1 cellular context compared by ENCODE assay signal in the genomic region with DNA sequence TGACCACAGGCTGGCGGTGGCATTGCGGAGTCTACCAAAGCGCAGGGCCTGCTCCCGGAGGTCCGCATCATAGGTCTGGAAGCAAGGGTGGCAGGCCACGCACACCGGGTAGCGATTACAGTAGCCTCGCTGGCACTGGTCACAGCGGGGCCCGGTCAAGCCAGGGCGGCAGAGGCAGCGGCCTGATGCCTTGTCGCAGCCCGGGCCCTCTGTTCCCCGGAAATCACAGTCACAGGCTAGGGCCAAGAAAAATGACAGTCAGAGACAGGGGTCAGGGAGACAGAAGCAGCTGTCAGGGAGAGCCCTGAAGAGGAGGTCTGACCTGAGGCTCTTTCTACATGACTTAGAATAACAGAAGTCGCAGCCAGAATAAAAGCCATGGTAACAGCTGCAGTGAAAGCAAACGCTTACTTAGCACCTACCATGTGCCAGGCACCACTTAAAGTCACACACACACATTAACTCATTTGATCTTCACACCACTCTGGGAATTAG.
TF ChIP-seq lines count a peak whose summit lies in the region.

No MANE protein-coding gene starts in this region.

TF ChIP-seq in SK-N-SH treated with all-trans-retinoic acid at 6 μM for 48 hours, 23 proteins besides CTCF, POLR2A, EP300 and RAD21:
- TF ChIP-seq, protein P1, sequence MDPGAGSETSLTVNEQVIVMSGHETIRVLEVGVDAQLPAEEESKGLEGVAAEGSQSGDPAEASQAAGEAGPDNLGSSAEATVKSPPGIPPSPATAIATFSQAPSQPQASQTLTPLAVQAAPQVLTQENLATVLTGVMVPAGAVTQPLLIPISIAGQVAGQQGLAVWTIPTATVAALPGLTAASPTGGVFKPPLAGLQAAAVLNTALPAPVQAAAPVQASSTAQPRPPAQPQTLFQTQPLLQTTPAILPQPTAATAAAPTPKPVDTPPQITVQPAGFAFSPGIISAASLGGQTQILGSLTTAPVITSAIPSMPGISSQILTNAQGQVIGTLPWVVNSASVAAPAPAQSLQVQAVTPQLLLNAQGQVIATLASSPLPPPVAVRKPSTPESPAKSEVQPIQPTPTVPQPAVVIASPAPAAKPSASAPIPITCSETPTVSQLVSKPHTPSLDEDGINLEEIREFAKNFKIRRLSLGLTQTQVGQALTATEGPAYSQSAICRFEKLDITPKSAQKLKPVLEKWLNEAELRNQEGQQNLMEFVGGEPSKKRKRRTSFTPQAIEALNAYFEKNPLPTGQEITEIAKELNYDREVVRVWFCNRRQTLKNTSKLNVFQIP (CRISPR knock-in tag; IDR thresholded peaks at IDR 0.05; ENCODE audit: borderline replicate concordance, low read depth), result no peak
- TF ChIP-seq TCF4 (CRISPR knock-in tag; IDR thresholded peaks at IDR 0.05; ENCODE audit: borderline replicate concordance) (no peak), ISL1 (CRISPR knock-in tag; IDR thresholded peaks at IDR 0.05) (no peak), CSDC2 (CRISPR knock-in tag; IDR thresholded peaks at IDR 0.05) (no peak), ZNF8 (CRISPR knock-in tag; IDR thresholded peaks at IDR 0.05) (no peak), ESRRG (CRISPR knock-in tag; IDR thresholded peaks at IDR 0.05) (no peak), ZFP3 (CRISPR knock-in tag; IDR thresholded peaks at IDR 0.05) (no peak), GLIS3 (CRISPR knock-in tag; IDR thresholded peaks at IDR 0.05) (no peak), SNAI2 (CRISPR knock-in tag; IDR thresholded peaks at IDR 0.05) (no peak), ZNF70 (CRISPR knock-in tag; IDR thresholded peaks at IDR 0.05) (no peak), TOX (CRISPR knock-in tag; IDR thresholded peaks at IDR 0.05; ENCODE audit: borderline replicate concordance) (no peak), ZC3H10 (CRISPR knock-in tag; IDR thresholded peaks at IDR 0.05) (no peak), OSR1 (CRISPR knock-in tag; IDR thresholded peaks at IDR 0.05) (no peak), BACH2 (CRISPR knock-in tag; IDR thresholded peaks at IDR 0.05; ENCODE audit: borderline replicate concordance) (no peak), ARNTL (CRISPR knock-in tag; IDR thresholded peaks at IDR 0.05; ENCODE audit: borderline replicate concordance, low read depth) (no peak), ZNF565 (CRISPR knock-in tag; conservative IDR thresholded peaks at IDR 0.05; ENCODE audit: low read depth) (no peak), ZFP30 (CRISPR knock-in tag; IDR thresholded peaks at IDR 0.05) (no peak)
- TF ChIP-seq, protein P2, sequence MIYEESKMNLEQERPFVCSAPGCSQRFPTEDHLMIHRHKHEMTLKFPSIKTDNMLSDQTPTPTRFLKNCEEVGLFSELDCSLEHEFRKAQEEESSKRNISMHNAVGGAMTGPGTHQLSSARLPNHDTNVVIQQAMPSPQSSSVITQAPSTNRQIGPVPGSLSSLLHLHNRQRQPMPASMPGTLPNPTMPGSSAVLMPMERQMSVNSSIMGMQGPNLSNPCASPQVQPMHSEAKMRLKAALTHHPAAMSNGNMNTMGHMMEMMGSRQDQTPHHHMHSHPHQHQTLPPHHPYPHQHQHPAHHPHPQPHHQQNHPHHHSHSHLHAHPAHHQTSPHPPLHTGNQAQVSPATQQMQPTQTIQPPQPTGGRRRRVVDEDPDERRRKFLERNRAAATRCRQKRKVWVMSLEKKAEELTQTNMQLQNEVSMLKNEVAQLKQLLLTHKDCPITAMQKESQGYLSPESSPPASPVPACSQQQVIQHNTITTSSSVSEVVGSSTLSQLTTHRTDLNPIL (CRISPR knock-in tag; IDR thresholded peaks at IDR 0.05; ENCODE audit: low read depth), result no peak
- TF ChIP-seq, protein P3, sequence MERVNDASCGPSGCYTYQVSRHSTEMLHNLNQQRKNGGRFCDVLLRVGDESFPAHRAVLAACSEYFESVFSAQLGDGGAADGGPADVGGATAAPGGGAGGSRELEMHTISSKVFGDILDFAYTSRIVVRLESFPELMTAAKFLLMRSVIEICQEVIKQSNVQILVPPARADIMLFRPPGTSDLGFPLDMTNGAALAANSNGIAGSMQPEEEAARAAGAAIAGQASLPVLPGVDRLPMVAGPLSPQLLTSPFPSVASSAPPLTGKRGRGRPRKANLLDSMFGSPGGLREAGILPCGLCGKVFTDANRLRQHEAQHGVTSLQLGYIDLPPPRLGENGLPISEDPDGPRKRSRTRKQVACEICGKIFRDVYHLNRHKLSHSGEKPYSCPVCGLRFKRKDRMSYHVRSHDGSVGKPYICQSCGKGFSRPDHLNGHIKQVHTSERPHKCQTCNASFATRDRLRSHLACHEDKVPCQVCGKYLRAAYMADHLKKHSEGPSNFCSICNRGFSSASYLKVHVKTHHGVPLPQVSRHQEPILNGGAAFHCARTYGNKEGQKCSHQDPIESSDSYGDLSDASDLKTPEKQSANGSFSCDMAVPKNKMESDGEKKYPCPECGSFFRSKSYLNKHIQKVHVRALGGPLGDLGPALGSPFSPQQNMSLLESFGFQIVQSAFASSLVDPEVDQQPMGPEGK (CRISPR knock-in tag; IDR thresholded peaks at IDR 0.05; ENCODE audit: borderline replicate concordance), result no peak
TF ChIP-seq in SK-N-SH treated with all-trans-retinoic acid at 6 μM for 48 hours: peak in this region for 0.
